Comparison of ENCODE assay signal across 22 cellular contexts in the genomic region with DNA sequence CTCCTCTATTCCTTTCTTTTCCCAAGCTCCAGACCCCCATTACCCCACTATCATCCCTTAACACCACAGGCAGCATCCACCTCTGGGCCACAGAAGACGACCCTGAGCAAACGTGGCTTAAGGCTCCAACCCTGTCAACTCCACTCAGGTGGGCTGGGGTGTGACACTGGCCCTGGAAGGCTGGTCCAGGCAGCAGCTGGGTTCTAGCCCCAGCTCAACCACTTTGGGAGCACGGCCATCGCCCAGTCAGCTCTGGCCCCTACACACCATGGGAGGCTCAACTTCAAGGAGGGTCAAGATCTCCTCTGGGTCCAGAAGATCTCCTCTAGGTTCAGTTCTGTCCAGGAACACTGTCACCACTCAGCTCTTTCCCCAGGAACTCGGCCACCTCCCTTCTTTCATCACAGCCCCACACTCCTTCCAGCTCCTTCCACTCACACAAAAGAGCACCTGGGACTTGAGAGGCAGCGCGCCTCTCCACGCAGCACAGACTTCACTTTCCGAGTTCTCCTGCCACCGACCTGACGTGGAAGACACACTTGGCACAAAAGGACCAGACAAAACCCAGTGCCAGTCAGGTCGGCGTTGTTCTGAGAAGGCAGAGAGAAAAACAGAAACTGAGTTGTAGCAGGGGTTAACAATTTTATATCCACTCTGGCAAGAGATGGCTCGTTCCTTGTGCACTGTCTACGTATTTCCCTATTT.
DNase-seq lines count a peak whose midpoint lies in the region; ATAC-seq and TF ChIP-seq lines count a peak whose summit lies in the region.
"Had no signal": no experiment of that assay in that cellular context is flagged by ENCODE, and none has a peak within 500 bp of the region (broad histone marks: within the 10 kb centered on the region; RNA-seq: fewer than 3 reads in every experiment).

No MANE protein-coding gene starts in this region.

- intact Hi-C loops in natural killer cell (cut with micrococcal nuclease) = no loop called here
- intact Hi-C loops in PC-9 (cut with micrococcal nuclease; ENCODE audit: unreplicated experiment) = no loop called here

- H3K9ac ChIP-seq in subcutaneous abdominal adipose tissue (ENCODE audit: low read length in 5 of 5) = peak overlapping the region in 1 of 5 donors; percentile 10

- no peaks in the 10 kb centered on the region for H3F3A ChIP-seq in PC-9 (ENCODE audit: insufficient read depth, low read depth)

- POLR2A ChIA-PET in WTC11 (lab: Charles Lee) (no interaction called here), PC-9 (lab: Charles Lee; ENCODE audit: unreplicated experiment) (no interaction called here)

- H3K4me2 ChIP-seq in PC-9 = no peak overlapping the region
- H3K4me2 ChIP-seq: hepatocyte had no signal

- TF ChIP-seq CTCF in WTC11 (IDR thresholded peaks at IDR 0.05) = no peak
- no peak for TF ChIP-seq CTCF in glutamatergic neuron (IDR thresholded peaks at IDR 0.05; ENCODE audit: partially characterized antibody, unreplicated experiment)
- TF ChIP-seq CTCF in natural killer cell (IDR thresholded peaks at IDR 0.05) = no peak
- TF ChIP-seq CTCF in PC-9 (conservative IDR thresholded peaks at IDR 0.05) = no peak

- BruUV-seq in PC-9 (replicated peaks; lab: Mats Ljungman, UMichigan) = no TSS peak

- H3K4me3 Mint-ChIP-seq in WTC11 (no peak overlapping the region), glutamatergic neuron (ENCODE audit: unreplicated experiment) (peak overlapping the region; percentile 23), natural killer cell (no peak overlapping the region)
- H3K4me3 Mint-ChIP-seq: type B pancreatic cell had no signal

- peak overlapping the region; percentile 44 for H3K27ac ChIP-seq in subcutaneous abdominal adipose tissue (ENCODE audit: low read depth, low read length)
- no peak overlapping the region for H3K27ac ChIP-seq in PC-9
- H3K27ac ChIP-seq: hepatocyte had no signal

- H3K4me3 ChIP-seq in subcutaneous abdominal adipose tissue (ENCODE audit: low read depth in 1 of 5, low read length in 5 of 5) = peak overlapping the region in 1 of 5 donors; percentile 7
- H3K4me3 ChIP-seq in PC-9 = no peak overlapping the region
- H3K4me3 ChIP-seq: hepatocyte had no signal

- H3K27me3 Mint-ChIP-seq in WTC11 (ENCODE audit: low read depth) (no peaks in the 10 kb centered on the region), glutamatergic neuron (ENCODE audit: unreplicated experiment) (peaks cover 12% of the 10 kb centered on the region), natural killer cell (ENCODE audit: low read depth in 2 of 2) (no peaks in the 10 kb centered on the region)
- H3K27me3 Mint-ChIP-seq: type B pancreatic cell had no signal

- ATAC-seq in WTC11 = no peak
- no peak for ATAC-seq in natural killer cell
- ATAC-seq in GM21515 (IDR thresholded peaks at IDR 0.05; ENCODE audit: unreplicated experiment) = no peak
- ATAC-seq: stimulated activated naive CD8-positive, alpha-beta T cell treated with anti-CD3 and anti-CD28 coated beads, Interleukin-15, Interleukin-2, amounts not matched to agents 100 U/mL and 50 U/mL, for 24 hours had no signal

- peaks cover 70% of the 10 kb centered on the region for H3K79me2 ChIP-seq in PC-9 (ENCODE audit: low read depth)

- H3K4me1 ChIP-seq in subcutaneous abdominal adipose tissue (ENCODE audit: control insufficient read depth in 5 of 5, insufficient read depth in 5 of 5, low read length in 5 of 5) (peaks cover 0 to 14% (median 0%) of the 10 kb centered on the region in 5 donors), PC-9 (replicated peaks; ENCODE audit: insufficient read depth) (no peaks in the 10 kb centered on the region)

- no peaks in the 10 kb centered on the region for H3K9me2 ChIP-seq in PC-9 (ENCODE audit: insufficient read depth)

- peaks cover 57% of the 10 kb centered on the region for H3K4me1 Mint-ChIP-seq in WTC11
- H3K4me1 Mint-ChIP-seq in glutamatergic neuron (ENCODE audit: low read depth, unreplicated experiment) = peaks cover 54% of the 10 kb centered on the region
- peaks cover 80% of the 10 kb centered on the region in 2 donors for H3K4me1 Mint-ChIP-seq in natural killer cell

- H3K9me3 Mint-ChIP-seq in WTC11 (0 out of 2 replicates have a peak, but pooled peaks cover 4% of the 10 kb centered on the region), glutamatergic neuron (ENCODE audit: unreplicated experiment) (peaks cover 27% of the 10 kb centered on the region), natural killer cell (no peaks in the 10 kb centered on the region)
- H3K9me3 Mint-ChIP-seq: type B pancreatic cell had no signal

- H3K27ac Mint-ChIP-seq in WTC11 (peak overlapping the region; percentile 75; the same call in 1 of the 2 replicates), glutamatergic neuron (ENCODE audit: unreplicated experiment) (peak overlapping the region; percentile 76), natural killer cell (peak overlapping the region; percentile 53 to 81)

- H4K20me1 ChIP-seq in PC-9 (ENCODE audit: insufficient read depth) = peaks cover 5% of the 10 kb centered on the region; the same call in 1 of the 2 replicates

- no peaks in the 10 kb centered on the region for H3K9me3 ChIP-seq in subcutaneous abdominal adipose tissue (ENCODE audit: control insufficient read depth in 5 of 5, low read length in 5 of 5)
- no peaks in the 10 kb centered on the region for H3K9me3 ChIP-seq in PC-9 (ENCODE audit: insufficient read depth, low read depth)

- DNase-seq in WTC11 (ENCODE audit: low spot score) (no peak), glutamatergic neuron (no peak), natural killer cell (no peak), hippocampal formation (lab: John Stamatoyannopoulos, UW) (no peak), HCEC 1CT (no peak), PC-9 (no peak)
- DNase-seq: activated naive CD4-positive, alpha-beta T cell treated with Interleukin-2 at 50 U/mL for 16 hours; activated T-cell treated with anti-CD3 and anti-CD28 coated beads for 4 hours; AML-193; COR-L47; DND-41; Kasumi-1; NCI-H1092; NCI-H2107; NCI-H526; SHP77 treated with DMSO at 0.1 percent for 48 hours; stimulated activated CD4-positive, alpha-beta T cell treated with anti-CD3 and anti-CD28 coated beads, Interleukin-2, amount 100 ng/mL, for 24 hours; stimulated activated naive CD8-positive, alpha-beta T cell treated with anti-CD3 and anti-CD28 coated beads, Interleukin-15, Interleukin-2, amounts not matched to agents 100 U/mL and 50 U/mL, for 24 hours had no signal

- CTCF ChIA-PET in WTC11 (lab: Charles Lee) = interaction anchor here (0.8 to 1.0 kb wide), 2 partner anchors 8 to 28 kb away, joined by 3 to 5 read pairs; no protein-coding TSS in a partner anchor
- CTCF ChIA-PET in PC-9 (lab: Charles Lee) = no interaction called here

- H3K36me3 ChIP-seq in subcutaneous abdominal adipose tissue (ENCODE audit: control insufficient read depth in 5 of 5, insufficient read depth in 5 of 5, low read length in 5 of 5) = peaks cover 0 to 16% (median 2%) of the 10 kb centered on the region in 5 donors
- H3K36me3 ChIP-seq in PC-9 (ENCODE audit: low read depth) = 0 out of 2 replicates have a peak, but pooled peaks cover 6% of the 10 kb centered on the region

- H3K36me3 Mint-ChIP-seq in WTC11 (peaks cover 64% of the 10 kb centered on the region), glutamatergic neuron (ENCODE audit: unreplicated experiment) (peaks cover 18% of the 10 kb centered on the region), natural killer cell (peaks cover 5% of the 10 kb centered on the region)

- no peak overlapping the region for H2AFZ ChIP-seq in PC-9
- H2AFZ ChIP-seq: hepatocyte had no signal

- H3K27me3 ChIP-seq in subcutaneous abdominal adipose tissue (ENCODE audit: control insufficient read depth in 5 of 5, insufficient read depth in 4 of 5, low read length in 5 of 5) (no peaks in the 10 kb centered on the region), PC-9 (ENCODE audit: insufficient read depth, low read depth) (no peaks in the 10 kb centered on the region)
- H3K27me3 ChIP-seq: hepatocyte had no signal

TF ChIP-seq in WTC11, 78 proteins besides CTCF, POLR2A, EP300 and RAD21 (continues in another document):
- TF ChIP-seq ZNF423 (CRISPR knock-in tag; IDR thresholded peaks at IDR 0.05) = no peak
- TF ChIP-seq, protein P1, sequence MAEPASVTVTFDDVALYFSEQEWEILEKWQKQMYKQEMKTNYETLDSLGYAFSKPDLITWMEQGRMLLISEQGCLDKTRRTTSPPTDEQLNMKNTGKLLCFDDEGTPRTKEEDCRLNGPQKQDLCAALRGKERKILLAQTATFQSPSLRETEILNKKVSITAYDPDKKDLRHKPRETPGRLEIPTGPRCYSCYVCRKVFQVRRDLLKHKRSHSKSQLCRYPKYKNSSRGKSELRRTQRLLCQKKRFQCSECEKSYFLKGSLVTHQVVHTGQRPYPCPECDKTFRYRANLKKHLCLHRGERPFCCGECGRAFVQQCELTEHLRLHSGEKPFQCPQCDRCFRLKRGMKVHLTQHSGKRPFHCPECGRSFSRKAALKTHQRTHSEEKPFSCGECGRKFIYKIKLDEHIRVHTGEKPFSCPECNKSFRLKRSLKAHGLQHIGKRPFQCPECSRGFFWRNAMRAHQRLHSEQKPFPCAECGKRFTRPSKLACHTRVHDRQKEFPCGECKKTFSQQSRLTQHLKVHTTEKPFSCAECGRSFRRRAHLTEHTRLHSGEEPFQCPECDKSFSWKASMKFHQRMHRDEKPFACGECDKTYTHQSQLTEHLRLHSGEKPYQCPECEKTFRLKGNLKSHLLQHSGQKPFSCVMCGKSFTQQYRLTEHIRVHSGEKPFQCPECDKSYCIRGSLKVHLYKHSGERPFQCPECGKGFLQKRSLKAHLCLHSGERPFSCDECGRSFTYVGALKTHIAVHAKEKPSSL (CRISPR knock-in tag; conservative IDR thresholded peaks at IDR 0.05) = no peak
- TF ChIP-seq ZNF219 (CRISPR knock-in tag; IDR thresholded peaks at IDR 0.05; ENCODE audit: borderline replicate concordance) = no peak
- TF ChIP-seq, protein P2, sequence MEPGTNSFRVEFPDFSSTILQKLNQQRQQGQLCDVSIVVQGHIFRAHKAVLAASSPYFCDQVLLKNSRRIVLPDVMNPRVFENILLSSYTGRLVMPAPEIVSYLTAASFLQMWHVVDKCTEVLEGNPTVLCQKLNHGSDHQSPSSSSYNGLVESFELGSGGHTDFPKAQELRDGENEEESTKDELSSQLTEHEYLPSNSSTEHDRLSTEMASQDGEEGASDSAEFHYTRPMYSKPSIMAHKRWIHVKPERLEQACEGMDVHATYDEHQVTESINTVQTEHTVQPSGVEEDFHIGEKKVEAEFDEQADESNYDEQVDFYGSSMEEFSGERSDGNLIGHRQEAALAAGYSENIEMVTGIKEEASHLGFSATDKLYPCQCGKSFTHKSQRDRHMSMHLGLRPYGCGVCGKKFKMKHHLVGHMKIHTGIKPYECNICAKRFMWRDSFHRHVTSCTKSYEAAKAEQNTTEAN (CRISPR knock-in tag; IDR thresholded peaks at IDR 0.05) = no peak
